ENCODE assay signal across 1 cellular context in genomic region chr5:179700401-179700918, GRCh38.
A peak's percentile ranks its signal among the peaks of the same experiment; 100 is the strongest.
TF ChIP-seq lines count a peak whose summit lies in the region.

No MANE protein-coding gene starts in this region.

TF ChIP-seq in K562, 482 proteins besides CTCF, POLR2A, EP300 and RAD21 (continues in another document):
- TF ChIP-seq PBX2 (CRISPR knock-in tag; IDR thresholded peaks at IDR 0.05; ENCODE audit: low read depth), result no peak
- TF ChIP-seq PBX2 (tag; conservative IDR thresholded peaks at IDR 0.05; ENCODE audit: low read depth), result peak; percentile 77
- peak; percentile 70; the same call in 1 of the 2 replicates for TF ChIP-seq RNF2 (IDR thresholded peaks at IDR 0.05)
- no peak for TF ChIP-seq TGIF2 (CRISPR knock-in tag; IDR thresholded peaks at IDR 0.05)
- TF ChIP-seq SP1 (CRISPR knock-in tag; IDR thresholded peaks at IDR 0.05), result no peak; the same call in 1 of the 2 replicates
- TF ChIP-seq SMAD4 (CRISPR knock-in tag; conservative IDR thresholded peaks at IDR 0.05), result peak; percentile 49; the same call in 1 of the 2 replicates
- no peak for TF ChIP-seq ZNF77 (CRISPR knock-in tag; IDR thresholded peaks at IDR 0.05)
- no peak for TF ChIP-seq FOXA1 (IDR thresholded peaks at IDR 0.05; ENCODE audit: borderline replicate concordance)
- no peak for TF ChIP-seq EGR1 (conservative IDR thresholded peaks at IDR 0.05)
- TF ChIP-seq SAP30 (IDR thresholded peaks at IDR 0.05; ENCODE audit: borderline replicate concordance, insufficient read depth, low read depth, low read length, poor library complexity, severe bottlenecking), result no peak
- no peak for TF ChIP-seq ZNF134 (CRISPR knock-in tag; conservative IDR thresholded peaks at IDR 0.05)
- peak in 1 of 2 experiments; percentile 73; a peak in 1 of 4 replicates for TF ChIP-seq TEAD1 (CRISPR knock-in tag; IDR thresholded peaks at IDR 0.05)
- TF ChIP-seq OTX1 (CRISPR knock-in tag; IDR thresholded peaks at IDR 0.05), result no peak
- no peak for TF ChIP-seq CHD2 (IDR thresholded peaks at IDR 0.05; ENCODE audit: low read depth, low read length)
- TF ChIP-seq ZNF398 (CRISPR knock-in tag; IDR thresholded peaks at IDR 0.05), result no peak
- no peak for TF ChIP-seq USF2 (CRISPR knock-in tag; IDR thresholded peaks at IDR 0.05)
- no peak for TF ChIP-seq FIP1L1 (IDR thresholded peaks at IDR 0.05; ENCODE audit: low read depth, low read length, poor library complexity, severe bottlenecking)
- no peak for TF ChIP-seq ZNF699 (CRISPR knock-in tag; IDR thresholded peaks at IDR 0.05; ENCODE audit: insufficient replicate concordance)
- TF ChIP-seq RBM22 (IDR thresholded peaks at IDR 0.05; ENCODE audit: low read depth, low read length, poor library complexity, severe bottlenecking), result no peak
- TF ChIP-seq PHF21A (IDR thresholded peaks at IDR 0.05; ENCODE audit: borderline replicate concordance, low read depth), result no peak
- TF ChIP-seq DACH1 (IDR thresholded peaks at IDR 0.05; ENCODE audit: partially characterized antibody), result no peak
- TF ChIP-seq KDM1A (IDR thresholded peaks at IDR 0.05), result peak; percentile 61 to 66; a peak in 3 of 4 replicates
- TF ChIP-seq CC2D1A (IDR thresholded peaks at IDR 0.05), result peak; percentile 74; the same call in 1 of the 2 replicates
- TF ChIP-seq STAG1 (CRISPR knock-in tag; IDR thresholded peaks at IDR 0.05; ENCODE audit: borderline replicate concordance), result no peak
- TF ChIP-seq ZNF518B (CRISPR knock-in tag; IDR thresholded peaks at IDR 0.05), result no peak
- TF ChIP-seq NELFE (IDR thresholded peaks at IDR 0.05; ENCODE audit: insufficient read depth, insufficient read length), result no peak
- TF ChIP-seq GTF2F1 (IDR thresholded peaks at IDR 0.05; ENCODE audit: low read depth, low read length), result no peak
- no peak for TF ChIP-seq NR2F6 (CRISPR knock-in tag; IDR thresholded peaks at IDR 0.05)
- no peak for TF ChIP-seq IFI16 (CRISPR knock-in tag; IDR thresholded peaks at IDR 0.05)
- no peak for TF ChIP-seq ZNF589 (CRISPR knock-in tag; IDR thresholded peaks at IDR 0.05; ENCODE audit: low read depth)
- no peak for TF ChIP-seq HEY1 (CRISPR knock-in tag; IDR thresholded peaks at IDR 0.05; ENCODE audit: borderline replicate concordance)
- TF ChIP-seq TAF15 (IDR thresholded peaks at IDR 0.05; ENCODE audit: low read depth, low read length), result no peak
- TF ChIP-seq CBX3 (IDR thresholded peaks at IDR 0.05; ENCODE audit: borderline replicate concordance in 1 of 2, low read length in 2 of 2), result peak in 1 of 2 experiments; percentile 79; a peak in 1 of 3 replicates
- TF ChIP-seq ZNF239 (CRISPR knock-in tag; IDR thresholded peaks at IDR 0.05), result no peak
- no peak for TF ChIP-seq RBM39 (optimal IDR thresholded peaks at IDR 0.05; ENCODE audit: low read depth, low read length)
- TF ChIP-seq ZFP30 (CRISPR knock-in tag; IDR thresholded peaks at IDR 0.05; ENCODE audit: borderline replicate concordance), result no peak
- no peak for TF ChIP-seq ATF1 (CRISPR knock-in tag; IDR thresholded peaks at IDR 0.05)
- no peak for TF ChIP-seq ATF1 (tag; IDR thresholded peaks at IDR 0.05)
- no peak for TF ChIP-seq ZBTB1 (CRISPR knock-in tag; IDR thresholded peaks at IDR 0.05; ENCODE audit: borderline replicate concordance, low read depth)
- TF ChIP-seq FOS (IDR thresholded peaks at IDR 0.05; ENCODE audit: extremely low read depth, insufficient read length), result no peak
- no peak for TF ChIP-seq HES1 (IDR thresholded peaks at IDR 0.05; ENCODE audit: low read depth)
- no peak for TF ChIP-seq ELF4 (CRISPR knock-in tag; IDR thresholded peaks at IDR 0.05)
- TF ChIP-seq CCAR2 (IDR thresholded peaks at IDR 0.05; ENCODE audit: low read depth, low read length), result no peak
- no peak for TF ChIP-seq GABPB2 (CRISPR knock-in tag; conservative IDR thresholded peaks at IDR 0.05)
- no peak for TF ChIP-seq NFE2L1 (tag; IDR thresholded peaks at IDR 0.05; ENCODE audit: borderline replicate concordance, low read depth)
- no peak; the same call in 1 of the 2 replicates for TF ChIP-seq XRCC5 (IDR thresholded peaks at IDR 0.05; ENCODE audit: low read depth, low read length)
- TF ChIP-seq ZNF174 (CRISPR knock-in tag; IDR thresholded peaks at IDR 0.05), result no peak
- TF ChIP-seq NFYB (IDR thresholded peaks at IDR 0.05; ENCODE audit: extremely low read depth, insufficient read length), result no peak
- TF ChIP-seq PRDM10 (IDR thresholded peaks at IDR 0.05; ENCODE audit: partially characterized antibody), result no peak
- no peak for TF ChIP-seq ZBTB49 (CRISPR knock-in tag; IDR thresholded peaks at IDR 0.05; ENCODE audit: borderline replicate concordance)
- TF ChIP-seq CHD4 (IDR thresholded peaks at IDR 0.05; ENCODE audit: insufficient read depth, insufficient replicate concordance, low read depth, low read length, poor library complexity, severe bottlenecking), result no peak
- TF ChIP-seq HDAC2 (IDR thresholded peaks at IDR 0.05), result peak; percentile 64
- TF ChIP-seq RBM15 (IDR thresholded peaks at IDR 0.05; ENCODE audit: insufficient read depth, low read length), result no peak
- peak; percentile 94 for TF ChIP-seq TEAD4 (IDR thresholded peaks at IDR 0.05; ENCODE audit: low read length)
- TF ChIP-seq TEAD4 (CRISPR knock-in tag; IDR thresholded peaks at IDR 0.05; ENCODE audit: borderline replicate concordance), result no peak
- TF ChIP-seq HNRNPLL (IDR thresholded peaks at IDR 0.05; ENCODE audit: low read depth, low read length, poor library complexity, severe bottlenecking), result peak; percentile 40
- no peak for TF ChIP-seq FOSL1 (tag; conservative IDR thresholded peaks at IDR 0.05)
- TF ChIP-seq CHCHD3 (CRISPR knock-in tag; IDR thresholded peaks at IDR 0.05), result no peak
- no peak for TF ChIP-seq SPI1 (IDR thresholded peaks at IDR 0.05; ENCODE audit: borderline replicate concordance, low read depth, low read length)
- TF ChIP-seq JUN (IDR thresholded peaks at IDR 0.05; ENCODE audit: borderline replicate concordance, low read depth, low read length), result no peak
- no peak for TF ChIP-seq JUN (CRISPR knock-in tag; IDR thresholded peaks at IDR 0.05; ENCODE audit: borderline replicate concordance)
- no peak for TF ChIP-seq SMAD3 (CRISPR knock-in tag; conservative IDR thresholded peaks at IDR 0.05)
- peak; percentile 61; the same call in 1 of the 2 replicates for TF ChIP-seq RFX5 (IDR thresholded peaks at IDR 0.05; ENCODE audit: low read depth, low read length)
